14 cellular contexts compared by ENCODE assay signal in genomic region chr4:185384877-185385465, GRCh38. TPM values are rescaled to one million over a fixed set of nuclear protein-coding genes. Genes with fewer than 3 reads are reported as not detected.
DNase-seq lines count a peak whose midpoint lies in the region; ATAC-seq, FAIRE-seq and TF ChIP-seq lines count a peak whose summit lies in the region.
"Had no signal": no experiment of that assay in that cellular context is flagged by ENCODE, and none has a peak within 500 bp of the region (broad histone marks: within the 10 kb centered on the region; RNA-seq: fewer than 3 reads in every experiment).

No MANE protein-coding gene starts in this region.

- H3K36me3 ChIP-seq in Loucy (ENCODE audit: insufficient read depth, low read length) = no peaks in the 10 kb centered on the region
- no peaks in the 10 kb centered on the region for H3K36me3 ChIP-seq in esophagus squamous epithelium
- no peaks in the 10 kb centered on the region for H3K36me3 ChIP-seq in osteoblast (ENCODE audit: insufficient read depth, low read length)
- H3K36me3 ChIP-seq in pancreas = no peaks in the 10 kb centered on the region
- H3K36me3 ChIP-seq: breast epithelium had no signal

- 37 to 44% methylated on average over 16 of the region's 16 CpGs for WGBS in esophagus squamous epithelium, 2 donors
- 72 to 73% methylated on average over 16 of the region's 16 CpGs for WGBS in pancreas, 2 donors

- H3F3A ChIP-seq in Loucy (ENCODE audit: low read depth) = no peaks in the 10 kb centered on the region

- no peak overlapping the region for H3K9ac ChIP-seq in Loucy (ENCODE audit: low read depth, low read length, poor library complexity, severe bottlenecking)

- H3K9me3 ChIP-seq in Loucy (ENCODE audit: insufficient read depth, low read depth, low read length) (peaks cover 7% of the 10 kb centered on the region; the same call in 1 of the 2 replicates), esophagus squamous epithelium (no peaks in the 10 kb centered on the region), osteoblast (ENCODE audit: low read depth, low read length) (no peaks in the 10 kb centered on the region), pancreas (no peaks in the 10 kb centered on the region)
- H3K9me3 ChIP-seq: breast epithelium had no signal

- ATAC-seq in pancreas (no peak), omental fat pad (ENCODE audit: low FRiP score) (no peak)

- H3K27me3 ChIP-seq in Loucy (ENCODE audit: insufficient read depth, low read length, poor library complexity, severe bottlenecking) = peaks cover 5% of the 10 kb centered on the region
- H3K27me3 ChIP-seq in esophagus squamous epithelium = no peaks in the 10 kb centered on the region
- H3K27me3 ChIP-seq in osteoblast (ENCODE audit: insufficient read depth, low read length) = no peaks in the 10 kb centered on the region
- no peaks in the 10 kb centered on the region for H3K27me3 ChIP-seq in pancreas
- H3K27me3 ChIP-seq: breast epithelium had no signal

- TF ChIP-seq CTCF in Loucy (conservative IDR thresholded peaks at IDR 0.05; ENCODE audit: low read length) (no peak), esophagus squamous epithelium (IDR thresholded peaks at IDR 0.05) (no peak), osteoblast (IDR thresholded peaks at IDR 0.05; ENCODE audit: extremely low read depth, low read depth, low read length) (no peak), pancreas (IDR thresholded peaks at IDR 0.05) (no peak), omental fat pad (IDR thresholded peaks at IDR 0.05) (no peak)

- H3K4me1 ChIP-seq in Loucy (ENCODE audit: insufficient read depth, low read length, poor library complexity, severe bottlenecking) (peaks cover 18% of the 10 kb centered on the region), esophagus squamous epithelium (peaks cover 3 to 32% (median 3%) of the 10 kb centered on the region in 3 donors), osteoblast (ENCODE audit: insufficient read depth, low read length) (peaks cover 11% of the 10 kb centered on the region), pancreas (peaks cover 8 to 20% (median 19%) of the 10 kb centered on the region in 3 donors)
- H3K4me1 ChIP-seq: breast epithelium had no signal

- H2AFZ ChIP-seq in Loucy (ENCODE audit: low read length) (no peak overlapping the region), osteoblast (ENCODE audit: low read length) (peak overlapping the region; percentile 32)

- no peak for TF ChIP-seq POLR2A in esophagus squamous epithelium (IDR thresholded peaks at IDR 0.05)

- H3K4me2 ChIP-seq in Loucy (ENCODE audit: low read depth, low read length, poor library complexity, severe bottlenecking) = peak overlapping the region; percentile 45
- peak overlapping the region; percentile 51 for H3K4me2 ChIP-seq in osteoblast (ENCODE audit: insufficient read depth, low read length)

- H4K20me1 ChIP-seq in Loucy (ENCODE audit: insufficient read depth, low read length, poor library complexity, severe bottlenecking) (no peaks in the 10 kb centered on the region), osteoblast (ENCODE audit: insufficient read depth, low read length) (no peaks in the 10 kb centered on the region)

- no peak for FAIRE-seq in pancreas (lab: Jason Lieb, UNC)

- H3K4me3 ChIP-seq in Loucy (ENCODE audit: low read length, poor library complexity, severe bottlenecking) = peak overlapping the region; percentile 45
- H3K4me3 ChIP-seq in esophagus squamous epithelium = no peak overlapping the region
- no peak overlapping the region for H3K4me3 ChIP-seq in osteoblast (ENCODE audit: insufficient read depth, low read length)
- H3K4me3 ChIP-seq in pancreas = no peak overlapping the region

- peak; percentile 54 for DNase-seq in EH (ENCODE audit: low read depth)
- DNase-seq in esophagus squamous epithelium (lab: John Stamatoyannopoulos, UW) = no peak
- no peak for DNase-seq in osteoblast (ENCODE audit: insufficient read length, low spot score, missing footprints)
- DNase-seq in pancreas = no peak
- DNase-seq in activated CD8-positive, alpha-beta memory T cell treated with anti-CD3 and anti-CD28 coated beads for 24 hours = no peak
- DNase-seq in omental fat pad (ENCODE audit: low spot score) = no peak
- DNase-seq in LoVo (ENCODE audit: low spot score) = no peak
- DNase-seq: activated T-cell treated with anti-CD3 and anti-CD28 coated beads, Interleukin-2, amount 50 U/mL, for 48 hours; CD4-positive, alpha-beta memory T cell; NCI-H1105 treated with DMSO at 0.1 percent for 48 hours; stimulated activated CD4-positive, alpha-beta T cell treated with anti-CD3 and anti-CD28 coated beads, Interleukin-12 subunit alpha, Interleukin-12 subunit beta, amount 100 ng/mL, for 4 hours had no signal

- H3K27ac ChIP-seq in esophagus squamous epithelium (peak overlapping the region in 3 of 4 donors; percentile 12 to 68 (median 23)), osteoblast (ENCODE audit: low read depth, low read length) (no peak overlapping the region), pancreas (no peak overlapping the region)
- H3K27ac ChIP-seq: HL-60 had no signal

- H3K9me2 ChIP-seq in Loucy (replicated peaks; ENCODE audit: low read depth, low read length) = no peaks in the 10 kb centered on the region

- H3K79me2 ChIP-seq in Loucy (ENCODE audit: insufficient read depth, low read length) = no peaks in the 10 kb centered on the region
- H3K79me2 ChIP-seq in osteoblast (ENCODE audit: insufficient read depth, low read length) = no peaks in the 10 kb centered on the region

- intact Hi-C loops in esophagus squamous epithelium (cut with DNase I) (no loop called here), pancreas (cut with DNase I) (no loop called here)

RNA-seq across cellular contexts. Expression of gene LRP2BP, which starts 10.8 kb away (rescaled TPM):
- total RNA-seq in esophagus squamous epithelium (under 1 TPM in 3 of 4 donors, not detected in 1; 0.08 to 0.57 (median 0.22) TPM), osteoblast (1.4 and 1.5 TPM in 2 replicates), pancreas (1 to 10 TPM in 3 of 6 donors, under 1 TPM in 3; 0.79 to 1.2 (median 1.00) TPM), omental fat pad (1 to 10 TPM in 3 of 4 donors, under 1 TPM in 1; 0.56 to 4.0 (median 1.7) TPM)
- 1 to 10 TPM in 1 of 2 donors, under 1 TPM in 1; 0.72 to 2.1 TPM for polyA plus RNA-seq in pancreas

RNA-seq across cellular contexts. Expression of gene ANKRD37, which starts 11.7 kb away (rescaled TPM):
- total RNA-seq in esophagus squamous epithelium (10 to 100 TPM in 1 of 4 donors, 1 to 10 TPM in 3; 4.7 to 40.1 (median 6.4) TPM), osteoblast (15.6 and 22.8 TPM in 2 replicates), pancreas (10 to 100 TPM in 2 of 6 donors, 1 to 10 TPM in 4; 4.8 to 13.5 (median 8.6) TPM), omental fat pad (10 to 100 TPM in 2 of 4 donors, 1 to 10 TPM in 2; 6.2 to 46.4 (median 11.1) TPM)
- 10 to 100 TPM; 11.5 to 15.3 TPM for polyA plus RNA-seq in pancreas

RNA-seq across cellular contexts. Expression of gene UFSP2, which starts 40.8 kb away (rescaled TPM):
- total RNA-seq in esophagus squamous epithelium (10 to 100 TPM; 20.0 to 32.4 (median 23.3) TPM), osteoblast (43.4 and 54.2 TPM in 2 replicates), pancreas (10 to 100 TPM; 13.4 to 23.4 (median 20.7) TPM), omental fat pad (10 to 100 TPM; 22.5 to 44.8 (median 26.4) TPM)
- 10 to 100 TPM; 10.1 to 14.7 TPM for polyA plus RNA-seq in pancreas

Comparison
In these comparisons a context has a peak if more than half of its experiments do, and no peak if none do; other contexts are left out.
1. H3K27ac ChIP-seq: peak in esophagus squamous epithelium (3 of 4); none in osteoblast (single experiment) and pancreas (0 of 4).